33 cellular contexts compared by ENCODE assay signal in the genomic region with DNA sequence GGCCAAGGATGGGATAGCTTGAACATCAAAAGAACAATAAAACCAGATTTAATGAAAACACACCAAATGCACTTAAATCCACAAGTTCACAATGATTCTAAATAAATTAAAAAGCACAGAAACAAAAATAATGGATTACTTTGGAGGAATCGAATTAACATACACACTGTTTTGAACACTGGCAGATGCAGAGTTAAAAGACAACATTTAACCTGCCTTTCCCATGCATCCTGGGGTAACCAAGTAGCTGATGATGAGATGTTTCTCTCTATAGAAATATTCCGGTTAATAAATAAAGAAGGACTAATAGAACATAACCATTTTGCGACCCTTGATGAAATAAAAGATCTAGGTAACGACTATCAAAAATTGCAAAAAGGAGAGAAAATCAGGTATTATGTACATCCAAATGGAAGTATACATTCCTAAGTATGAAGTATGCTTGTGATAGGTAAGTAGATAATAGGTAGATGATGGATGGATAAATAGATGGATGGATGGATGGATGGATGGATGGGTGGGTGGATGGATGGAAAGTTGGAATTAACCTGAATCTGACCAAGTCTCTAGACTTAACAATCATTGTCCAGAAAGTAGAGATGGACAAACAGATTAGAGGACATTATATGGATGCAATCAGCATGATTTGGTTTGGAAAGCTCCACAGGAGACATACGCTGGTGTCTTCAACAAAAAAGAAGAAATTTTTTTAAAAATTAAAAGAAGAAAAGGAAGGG.
"Had no signal": no experiment of that assay in that cellular context is flagged by ENCODE, and none has a peak within 500 bp of the region (broad histone marks: within the 10 kb centered on the region; RNA-seq: fewer than 3 reads in every experiment).

No MANE protein-coding gene starts in this region.

- DNase-seq: Karpas-422, Kasumi-1, MG63, MM.1S, MV-4-11, NCI-H1048, NCI-H1092, NCI-H1092 treated with DMSO at 0.1 percent for 48 hours, NCI-H1105, NCI-H1105 treated with DMSO at 0.1 percent for 48 hours, NCI-H1417, NCI-H1417 treated with DMSO at 0.1 percent for 48 hours, NCI-H1436, NCI-H1436 treated with DMSO at 0.1 percent for 48 hours, NCI-H146, NCI-H1694, NCI-H1694 treated with DMSO at 0.1 percent for 48 hours, NCI-H187, NCI-H187 treated with DMSO at 0.1 percent for 48 hours, NCI-H1930, NCI-H2029, NCI-H2029 treated with DMSO at 0.1 percent for 48 hours, NCI-H2081, NCI-H2081 treated with DMSO at 0.1 percent for 48 hours, NCI-H2107, NCI-H2171, NCI-H2171 treated with DMSO at 0.1 percent for 48 hours, NCI-H2227 treated with DMSO at 0.1 percent for 48 hours, NCI-H226, NCI-H345, NCI-H446, NCI-H446 treated with DMSO at 0.1 percent for 48 hours, NCI-H510A had no signal
